ENCODE assay signal across 10 cellular contexts in the genomic region with DNA sequence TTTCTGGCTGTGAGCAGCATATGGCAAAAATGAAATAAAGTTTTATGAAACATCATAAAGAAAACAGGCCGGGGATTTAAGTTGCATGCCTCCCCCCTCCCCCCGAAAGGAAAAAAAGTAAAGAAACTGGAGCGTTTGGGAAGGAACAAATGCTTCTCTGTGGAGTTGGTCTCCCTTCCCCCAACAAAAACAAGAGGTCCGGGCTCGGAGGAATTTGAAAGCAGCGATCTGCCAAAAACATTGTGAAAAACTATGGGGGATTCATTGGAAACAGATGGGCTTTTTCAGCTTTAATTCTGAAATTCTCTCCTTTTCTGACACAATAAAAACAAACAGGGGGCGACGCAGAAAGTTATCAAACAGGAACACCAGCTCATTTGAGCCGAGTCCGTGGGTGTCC. TPM values are rescaled to one million over a fixed set of nuclear protein-coding genes. Genes with fewer than 3 reads are reported as not detected.
A peak's percentile ranks its signal among the peaks of the same experiment; 100 is the strongest.
DNase-seq lines count a peak whose midpoint lies in the region; ATAC-seq and TF ChIP-seq lines count a peak whose summit lies in the region.
"Had no signal": no experiment of that assay in that cellular context is flagged by ENCODE, and none has a peak within 500 bp of the region (broad histone marks: within the 10 kb centered on the region; RNA-seq: fewer than 3 reads in every experiment).

No MANE protein-coding gene starts in this region.

- H3K36me3 Mint-ChIP-seq in CD4-positive, alpha-beta T cell (ENCODE audit: low read depth): no peaks in the 10 kb centered on the region

- H3K9ac ChIP-seq in trophoblast cell (ENCODE audit: low read length): no peak overlapping the region

- intact Hi-C loops in CD4-positive, alpha-beta T cell (cut with DNase I, micrococcal nuclease): no loop called here

- peak overlapping the region; percentile 1 for H3K4me3 Mint-ChIP-seq in CD4-positive, alpha-beta T cell

- H2BK12ac ChIP-seq in trophoblast cell (ENCODE audit: low read length): no peak overlapping the region

- WGBS in trophoblast cell (ENCODE audit: extremely low coverage, insufficient coverage, insufficient read length): no CpG with 5 or more reads among the region's 10 CpGs

- no peak overlapping the region for H3K27ac Mint-ChIP-seq in CD4-positive, alpha-beta T cell

- DNase-seq in CD4-positive, alpha-beta T cell: no peak
- peak; percentile 30 for DNase-seq in fibroblast of villous mesenchyme (ENCODE audit: low read depth)
- DNase-seq in trophoblast cell: no peak
- no peak for DNase-seq in superior temporal gyrus (ENCODE audit: extremely low spot score)
- no peak for DNase-seq in SKM-1 treated with dmso at 0.1 percent for 144 hours (lab: John Stamatoyannopoulos, UW; ENCODE audit: unreplicated experiment)
- no peak for DNase-seq in NCI-H2029 treated with DMSO at 0.1 percent for 48 hours (lab: John Stamatoyannopoulos, UW)
- DNase-seq in GDM1 (lab: John Stamatoyannopoulos, UW): no peak
- DNase-seq: NCI-H510A had no signal

- no peaks in the 10 kb centered on the region for H3K79me1 ChIP-seq in trophoblast cell (ENCODE audit: low read length)

- H3K4ac ChIP-seq in trophoblast cell (ENCODE audit: low read depth, low read length): no peak overlapping the region

- H2BK120ac ChIP-seq in trophoblast cell (ENCODE audit: insufficient read depth, low read length, poor library complexity): no peak overlapping the region

- H2BK5ac ChIP-seq in trophoblast cell (ENCODE audit: low read depth, low read length, poor library complexity): no peak overlapping the region

- peak overlapping the region; percentile 94 for H3K4me2 ChIP-seq in trophoblast cell (ENCODE audit: low read length)

- no peak overlapping the region for H2AK5ac ChIP-seq in trophoblast cell (ENCODE audit: low read length)

- CTCF ChIA-PET in CD4-positive, alpha-beta T cell (lab: Charles Lee): no interaction called here

- no peak overlapping the region for H3K18ac ChIP-seq in trophoblast cell (ENCODE audit: low read length)

- H3K79me2 ChIP-seq in trophoblast cell (ENCODE audit: control insufficient read depth, insufficient read depth, low read length, poor library complexity): no peaks in the 10 kb centered on the region

- H4K91ac ChIP-seq in trophoblast cell (ENCODE audit: low read depth, low read length): no peak overlapping the region

- peaks cover 77% of the 10 kb centered on the region for H3K27me3 Mint-ChIP-seq in CD4-positive, alpha-beta T cell

- H3K4me3 ChIP-seq in fibroblast of villous mesenchyme (ENCODE audit: low read depth, low read length) (peak overlapping the region; percentile 50), trophoblast cell (ENCODE audit: low read depth, low read length) (peak overlapping the region; percentile 67)

- H3K4me1 ChIP-seq in trophoblast cell (ENCODE audit: control insufficient read depth in 1 of 2, insufficient read depth in 2 of 2, low read length in 2 of 2): peaks cover 11 to 14% of the 10 kb centered on the region in 2 experiments

- H3K36me3 ChIP-seq in trophoblast cell (ENCODE audit: control insufficient read depth in 1 of 2, insufficient read depth in 2 of 2, low read length in 2 of 2): no peaks in the 10 kb centered on the region

- peaks cover 51% of the 10 kb centered on the region for H3K27me3 ChIP-seq in CD4-positive, alpha-beta T cell (ENCODE audit: control insufficient read depth, insufficient read depth, low read length)
- peaks cover 13% of the 10 kb centered on the region for H3K27me3 ChIP-seq in trophoblast cell (ENCODE audit: insufficient read depth, low read length)

- ATAC-seq in CD4-positive, alpha-beta T cell (ENCODE audit: poor library complexity): no peak
- ATAC-seq in SK-N-SH treated with all-trans-retinoic acid at 6 μM for 48 hours: peak; percentile 11; the same call in 2 of the 3 replicates

- H3K23ac ChIP-seq in trophoblast cell (ENCODE audit: low read length): no peak overlapping the region

- no peak overlapping the region for H2AFZ ChIP-seq in trophoblast cell (ENCODE audit: insufficient read depth, low read length, poor library complexity)

- no peak overlapping the region for H4K12ac ChIP-seq in trophoblast cell (ENCODE audit: low read depth, low read length)

- peaks cover 5% of the 10 kb centered on the region for H3K4me1 Mint-ChIP-seq in CD4-positive, alpha-beta T cell (ENCODE audit: low read depth)

- no peak for TF ChIP-seq CTCF in CD4-positive, alpha-beta T cell (IDR thresholded peaks at IDR 0.05)
- no peak for TF ChIP-seq CTCF in fibroblast of villous mesenchyme (IDR thresholded peaks at IDR 0.05; ENCODE audit: insufficient read depth, low read depth, low read length)

- H3K27ac ChIP-seq in CD4-positive, alpha-beta T cell (ENCODE audit: low read depth, low read length): no peak overlapping the region
- no peak overlapping the region for H3K27ac ChIP-seq in trophoblast cell (ENCODE audit: low read depth, low read length)
- H3K27ac ChIP-seq: epithelial cell of prostate had no signal

- no peaks in the 10 kb centered on the region for H3K9me3 ChIP-seq in CD4-positive, alpha-beta T cell (ENCODE audit: control insufficient read depth, low read length)
- no peaks in the 10 kb centered on the region for H3K9me3 ChIP-seq in trophoblast cell (ENCODE audit: insufficient read depth, low read depth, low read length)

- POLR2A ChIA-PET in CD4-positive, alpha-beta T cell (lab: Charles Lee): no interaction called here

- H4K8ac ChIP-seq in trophoblast cell (ENCODE audit: low read depth, low read length): no peak overlapping the region

- no peaks in the 10 kb centered on the region for H3K9me3 Mint-ChIP-seq in CD4-positive, alpha-beta T cell

- H3K14ac ChIP-seq in trophoblast cell (ENCODE audit: low read length): no peak overlapping the region

TF ChIP-seq in SK-N-SH treated with all-trans-retinoic acid at 6 μM for 48 hours, 23 proteins besides CTCF, POLR2A, EP300 and RAD21 (continues in another document):
- no peak for TF ChIP-seq TCF4 (CRISPR knock-in tag; IDR thresholded peaks at IDR 0.05; ENCODE audit: borderline replicate concordance)
- TF ChIP-seq SNAI2 (CRISPR knock-in tag; IDR thresholded peaks at IDR 0.05): no peak
- no peak for TF ChIP-seq CSDC2 (CRISPR knock-in tag; IDR thresholded peaks at IDR 0.05)
- TF ChIP-seq, protein P1, sequence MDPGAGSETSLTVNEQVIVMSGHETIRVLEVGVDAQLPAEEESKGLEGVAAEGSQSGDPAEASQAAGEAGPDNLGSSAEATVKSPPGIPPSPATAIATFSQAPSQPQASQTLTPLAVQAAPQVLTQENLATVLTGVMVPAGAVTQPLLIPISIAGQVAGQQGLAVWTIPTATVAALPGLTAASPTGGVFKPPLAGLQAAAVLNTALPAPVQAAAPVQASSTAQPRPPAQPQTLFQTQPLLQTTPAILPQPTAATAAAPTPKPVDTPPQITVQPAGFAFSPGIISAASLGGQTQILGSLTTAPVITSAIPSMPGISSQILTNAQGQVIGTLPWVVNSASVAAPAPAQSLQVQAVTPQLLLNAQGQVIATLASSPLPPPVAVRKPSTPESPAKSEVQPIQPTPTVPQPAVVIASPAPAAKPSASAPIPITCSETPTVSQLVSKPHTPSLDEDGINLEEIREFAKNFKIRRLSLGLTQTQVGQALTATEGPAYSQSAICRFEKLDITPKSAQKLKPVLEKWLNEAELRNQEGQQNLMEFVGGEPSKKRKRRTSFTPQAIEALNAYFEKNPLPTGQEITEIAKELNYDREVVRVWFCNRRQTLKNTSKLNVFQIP (CRISPR knock-in tag; IDR thresholded peaks at IDR 0.05; ENCODE audit: borderline replicate concordance, low read depth): no peak
- TF ChIP-seq ZFP30 (CRISPR knock-in tag; IDR thresholded peaks at IDR 0.05): no peak
- no peak for TF ChIP-seq ARNTL (CRISPR knock-in tag; IDR thresholded peaks at IDR 0.05; ENCODE audit: borderline replicate concordance, low read depth)
- TF ChIP-seq, protein P2, sequence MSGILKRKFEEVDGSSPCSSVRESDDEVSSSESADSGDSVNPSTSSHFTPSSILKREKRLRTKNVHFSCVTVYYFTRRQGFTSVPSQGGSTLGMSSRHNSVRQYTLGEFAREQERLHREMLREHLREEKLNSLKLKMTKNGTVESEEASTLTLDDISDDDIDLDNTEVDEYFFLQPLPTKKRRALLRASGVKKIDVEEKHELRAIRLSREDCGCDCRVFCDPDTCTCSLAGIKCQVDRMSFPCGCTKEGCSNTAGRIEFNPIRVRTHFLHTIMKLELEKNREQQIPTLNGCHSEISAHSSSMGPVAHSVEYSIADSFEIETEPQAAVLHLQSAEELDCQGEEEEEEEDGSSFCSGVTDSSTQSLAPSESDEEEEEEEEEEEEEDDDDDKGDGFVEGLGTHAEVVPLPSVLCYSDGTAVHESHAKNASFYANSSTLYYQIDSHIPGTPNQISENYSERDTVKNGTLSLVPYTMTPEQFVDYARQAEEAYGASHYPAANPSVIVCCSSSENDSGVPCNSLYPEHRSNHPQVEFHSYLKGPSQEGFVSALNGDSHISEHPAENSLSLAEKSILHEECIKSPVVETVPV (CRISPR knock-in tag; IDR thresholded peaks at IDR 0.05): no peak
- TF ChIP-seq, protein P3, sequence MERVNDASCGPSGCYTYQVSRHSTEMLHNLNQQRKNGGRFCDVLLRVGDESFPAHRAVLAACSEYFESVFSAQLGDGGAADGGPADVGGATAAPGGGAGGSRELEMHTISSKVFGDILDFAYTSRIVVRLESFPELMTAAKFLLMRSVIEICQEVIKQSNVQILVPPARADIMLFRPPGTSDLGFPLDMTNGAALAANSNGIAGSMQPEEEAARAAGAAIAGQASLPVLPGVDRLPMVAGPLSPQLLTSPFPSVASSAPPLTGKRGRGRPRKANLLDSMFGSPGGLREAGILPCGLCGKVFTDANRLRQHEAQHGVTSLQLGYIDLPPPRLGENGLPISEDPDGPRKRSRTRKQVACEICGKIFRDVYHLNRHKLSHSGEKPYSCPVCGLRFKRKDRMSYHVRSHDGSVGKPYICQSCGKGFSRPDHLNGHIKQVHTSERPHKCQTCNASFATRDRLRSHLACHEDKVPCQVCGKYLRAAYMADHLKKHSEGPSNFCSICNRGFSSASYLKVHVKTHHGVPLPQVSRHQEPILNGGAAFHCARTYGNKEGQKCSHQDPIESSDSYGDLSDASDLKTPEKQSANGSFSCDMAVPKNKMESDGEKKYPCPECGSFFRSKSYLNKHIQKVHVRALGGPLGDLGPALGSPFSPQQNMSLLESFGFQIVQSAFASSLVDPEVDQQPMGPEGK (CRISPR knock-in tag; IDR thresholded peaks at IDR 0.05; ENCODE audit: borderline replicate concordance): no peak; the same call in 1 of the 2 replicates
- TF ChIP-seq PPARA (CRISPR knock-in tag; IDR thresholded peaks at IDR 0.05; ENCODE audit: borderline replicate concordance): no peak
- no peak for TF ChIP-seq GLIS3 (CRISPR knock-in tag; IDR thresholded peaks at IDR 0.05)
- TF ChIP-seq ZNF70 (CRISPR knock-in tag; IDR thresholded peaks at IDR 0.05): no peak
- TF ChIP-seq BACH2 (CRISPR knock-in tag; IDR thresholded peaks at IDR 0.05; ENCODE audit: borderline replicate concordance): no peak
- no peak for TF ChIP-seq RARB (CRISPR knock-in tag; IDR thresholded peaks at IDR 0.05)
- TF ChIP-seq ZNF565 (CRISPR knock-in tag; conservative IDR thresholded peaks at IDR 0.05; ENCODE audit: low read depth): no peak

RNA-seq across cellular contexts. Expression of a gene that starts 17.0 kb away (rescaled TPM):
- total RNA-seq in CD4-positive, alpha-beta T cell: not detected
- total RNA-seq in fibroblast of villous mesenchyme: 0.32 TPM in 1 of 2 replicates, not detected in the other
- polyA plus RNA-seq in trophoblast cell (2013): 0.33 and 0.40 TPM in 2 replicates
